Comparison of ENCODE assay signal across 8 cellular contexts in the genomic region with DNA sequence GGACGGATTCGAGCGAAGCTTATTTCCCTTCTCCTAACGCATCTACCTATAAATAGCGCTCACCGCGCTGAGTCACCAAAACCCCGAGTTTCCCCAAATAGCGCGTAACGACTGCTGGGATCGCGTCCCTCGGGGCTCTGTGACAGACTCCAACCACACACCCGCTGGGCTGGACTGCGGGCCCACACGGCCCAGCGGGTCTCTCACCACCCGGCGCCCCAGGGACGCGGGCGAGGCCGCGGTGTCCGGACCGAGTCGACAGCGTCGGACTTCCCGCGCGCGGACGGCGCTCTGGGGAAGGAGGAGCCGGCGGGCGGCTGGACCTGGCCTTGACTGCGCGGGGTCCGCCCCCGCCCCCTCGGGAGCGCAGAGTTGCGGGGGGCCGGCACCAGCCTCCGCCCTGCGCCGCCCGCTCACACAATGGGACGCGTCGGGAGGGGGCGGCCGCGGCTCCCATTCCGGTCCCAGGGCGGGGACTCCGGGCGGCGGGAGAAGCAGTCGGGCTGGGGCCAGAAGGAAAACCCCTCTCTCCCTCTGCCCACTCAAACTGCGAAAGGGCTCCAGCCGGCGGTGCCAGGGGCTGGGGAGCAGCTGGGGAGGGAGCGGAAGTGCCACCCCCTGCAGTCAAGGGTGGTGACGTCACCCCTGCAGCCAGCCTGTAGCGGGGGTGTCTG.
DNase-seq lines count a peak whose midpoint lies in the region; ATAC-seq lines count a peak whose summit lies in the region.

No MANE protein-coding gene starts in this region.

- H3K36me3 Mint-ChIP-seq in activated CD4-positive, alpha-beta memory T cell treated with anti-CD3 and anti-CD28 coated beads, Interleukin-2, amount 10 ng/mL, durations not matched to agents 7 days and 5 days (ENCODE audit: low read depth): peaks cover 25% of the 10 kb centered on the region

- CTCF ChIA-PET in activated CD4-positive, alpha-beta memory T cell treated with anti-CD3 and anti-CD28 coated beads, Interleukin-2, amount 10 ng/mL, durations not matched to agents 7 days and 5 days (lab: Charles Lee): interaction anchor here (0.6 to 6.3 kb wide), 11 partner anchors 9 to 790 kb away, joined by 3 to 82 read pairs (median 4); partner anchors contain the start of gene TRIM13

- H3K36me3 ChIP-seq in BLaER1 (peaks cover 14% of the 10 kb centered on the region), duodenal mucosa (ENCODE audit: control insufficient read depth in 1 of 2, insufficient read depth in 2 of 2, low read length in 2 of 2) (no peaks in the 10 kb centered on the region)

- H3K27me3 ChIP-seq in BLaER1 (peaks cover 7% of the 10 kb centered on the region), duodenal mucosa (ENCODE audit: control insufficient read depth in 1 of 2, insufficient read depth in 2 of 2, low read length in 2 of 2) (peaks cover 12% of the 10 kb centered on the region in 2 donors)

- DNase-seq in GM19240 (ENCODE audit: insufficient read length, low spot score) (peak; percentile 80), NCI-H69 (lab: John Stamatoyannopoulos, UW) (peak; percentile 96), lung microvascular endothelial cell (ENCODE audit: low read depth in 2 of 2) (peak; percentile 98)
- peak; percentile 78 for DNase-seq in activated CD4-positive, alpha-beta memory T cell treated with anti-CD3 and anti-CD28 coated beads, Interleukin-2, amount 10 ng/mL, durations not matched to agents 7 days and 5 days
- DNase-seq in stimulated activated CD8-positive, alpha-beta memory T cell treated with anti-CD3 and anti-CD28 coated beads, Interleukin-15, amount 100 ng/mL, for 1 hour (ENCODE audit: low read depth): peak; percentile 53

- H3K9me3 Mint-ChIP-seq in activated CD4-positive, alpha-beta memory T cell treated with anti-CD3 and anti-CD28 coated beads, Interleukin-2, amount 10 ng/mL, durations not matched to agents 7 days and 5 days: no peaks in the 10 kb centered on the region

- POLR2A ChIA-PET in activated CD4-positive, alpha-beta memory T cell treated with anti-CD3 and anti-CD28 coated beads, Interleukin-2, amount 10 ng/mL, durations not matched to agents 7 days and 5 days (lab: Charles Lee): interaction anchor here (0.6 to 13.5 kb wide), 39 partner anchors 10 to 1207 kb away, joined by 3 to 661 read pairs (median 6); partner anchors contain the start of genes CAB39L, KPNA3, PHF11 and RNASEH2B

- H3K4me1 ChIP-seq in BLaER1 (peaks cover 68% of the 10 kb centered on the region), duodenal mucosa (ENCODE audit: control insufficient read depth in 1 of 2, insufficient read depth in 2 of 2, low read length in 2 of 2) (peaks cover 36 to 45% of the 10 kb centered on the region in 2 donors)

- H3K27me3 Mint-ChIP-seq in activated CD4-positive, alpha-beta memory T cell treated with anti-CD3 and anti-CD28 coated beads, Interleukin-2, amount 10 ng/mL, durations not matched to agents 7 days and 5 days: peaks cover 19% of the 10 kb centered on the region

- H3K4me1 Mint-ChIP-seq in activated CD4-positive, alpha-beta memory T cell treated with anti-CD3 and anti-CD28 coated beads, Interleukin-2, amount 10 ng/mL, durations not matched to agents 7 days and 5 days: peaks cover 48% of the 10 kb centered on the region

- H3K27ac ChIP-seq in BLaER1 (peak overlapping the region; percentile 99), duodenal mucosa (ENCODE audit: low read depth, low read length) (peak overlapping the region; percentile 99)

- peak overlapping the region; percentile 87 for H3K27ac Mint-ChIP-seq in activated CD4-positive, alpha-beta memory T cell treated with anti-CD3 and anti-CD28 coated beads, Interleukin-2, amount 10 ng/mL, durations not matched to agents 7 days and 5 days

- H3K4me3 ChIP-seq in BLaER1 (peak overlapping the region; percentile 98), duodenal mucosa (ENCODE audit: low read depth in 1 of 2, low read length in 2 of 2) (peak overlapping the region; percentile 67 to 88)

- peaks cover 52% of the 10 kb centered on the region for H4K20me1 ChIP-seq in BLaER1

- H3K9me3 ChIP-seq in BLaER1: no peaks in the 10 kb centered on the region
- no peaks in the 10 kb centered on the region for H3K9me3 ChIP-seq in duodenal mucosa (ENCODE audit: control insufficient read depth in 1 of 2, low read length in 2 of 2)

- peak overlapping the region; percentile 84 for H3K4me3 Mint-ChIP-seq in activated CD4-positive, alpha-beta memory T cell treated with anti-CD3 and anti-CD28 coated beads, Interleukin-2, amount 10 ng/mL, durations not matched to agents 7 days and 5 days

- ATAC-seq in HG03432 (IDR thresholded peaks at IDR 0.05; ENCODE audit: unreplicated experiment): peak; percentile 75

- H3K9ac ChIP-seq in BLaER1 (peak overlapping the region; percentile 100), duodenal mucosa (ENCODE audit: low read depth in 1 of 2, low read length in 2 of 2) (peak overlapping the region; percentile 61 to 94)

- H3K4me2 ChIP-seq in BLaER1: peak overlapping the region; percentile 98

Comparison
In these comparisons a context has a peak if more than half of its experiments do, and no peak if none do; other contexts are left out.
1. Peak in every context shown above with its lines: DNase-seq, ATAC-seq, H3K4me3 ChIP-seq and H3K27ac ChIP-seq.